24 cellular contexts compared by ENCODE assay signal in the genomic region with DNA sequence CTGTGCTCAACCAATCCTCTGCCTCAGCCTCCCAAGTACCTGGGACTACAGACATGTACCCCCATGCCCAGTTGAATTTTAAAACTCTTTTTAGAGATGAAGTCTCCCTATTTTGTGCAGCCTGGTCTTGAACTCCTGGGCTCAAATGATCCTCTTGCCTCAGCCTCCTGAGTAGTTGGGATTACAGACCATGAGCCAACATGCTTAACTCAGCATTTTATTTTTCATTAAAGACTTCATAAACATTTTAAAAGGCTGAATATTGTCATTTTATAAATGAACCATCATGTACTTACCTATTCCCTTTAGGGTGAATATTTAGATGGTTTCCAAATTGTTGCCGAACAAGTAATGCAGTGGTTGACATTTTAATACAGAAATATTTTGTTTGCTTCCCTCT. TPM values are rescaled to one million over a fixed set of nuclear protein-coding genes. Genes with fewer than 3 reads are reported as not detected.
A peak's percentile ranks its signal among the peaks of the same experiment; 100 is the strongest.
DNase-seq lines count a peak whose midpoint lies in the region; ATAC-seq, FAIRE-seq and TF ChIP-seq lines count a peak whose summit lies in the region.
"Had no signal": no experiment of that assay in that cellular context is flagged by ENCODE, and none has a peak within 500 bp of the region (broad histone marks: within the 10 kb centered on the region; RNA-seq: fewer than 3 reads in every experiment).

No MANE protein-coding gene starts in this region.

- H3K23ac ChIP-seq in trophoblast cell (ENCODE audit: low read length) = no peak overlapping the region

- H3K4me1 Mint-ChIP-seq in Calu3 (ENCODE audit: low read depth, unreplicated experiment) = peaks cover 52% of the 10 kb centered on the region
- H3K4me1 Mint-ChIP-seq in stimulated activated effector memory CD8-positive, alpha-beta T cell treated with anti-CD3 and anti-CD28 coated beads, Interleukin-12 subunit alpha, Interleukin-12 subunit beta, amount 100 ng/mL, for 72 hours = peaks cover 50% of the 10 kb centered on the region

- H3K27me3 Mint-ChIP-seq in Calu3 (ENCODE audit: unreplicated experiment) = no peaks in the 10 kb centered on the region
- H3K27me3 Mint-ChIP-seq: CD4-positive, alpha-beta memory T cell had no signal

- peak overlapping the region; percentile 57 for H2AK5ac ChIP-seq in trophoblast cell (ENCODE audit: low read length)

- H3K4me2 ChIP-seq in K562 (ENCODE audit: insufficient read depth, low read length) (no peak overlapping the region), trophoblast cell (ENCODE audit: low read length) (no peak overlapping the region)

- peak overlapping the region; percentile 84 for H2BK120ac ChIP-seq in trophoblast cell (ENCODE audit: insufficient read depth, low read length, poor library complexity)

- POLR2A ChIA-PET in K562 (lab: Yijun Ruan, JAX) = no interaction called here

- H3K79me2 ChIP-seq in K562 (ENCODE audit: control insufficient read depth, insufficient read depth, low read length) (no peaks in the 10 kb centered on the region), trophoblast cell (ENCODE audit: control insufficient read depth, insufficient read depth, low read length, poor library complexity) (peaks cover 2% of the 10 kb centered on the region)

- H3K14ac ChIP-seq in trophoblast cell (ENCODE audit: low read length) = peak overlapping the region; percentile 47

- TF ChIP-seq POLR2A in K562 (conservative IDR thresholded peaks at IDR 0.05) = no peak

- H3K79me1 ChIP-seq in trophoblast cell (ENCODE audit: low read length) = peaks cover 30% of the 10 kb centered on the region

- in situ Hi-C loops in K562 (cut with MboI) = no loop called here

- DNase-seq in left ventricle myocardium inferior (no peak), Right ventricle myocardium inferior (ENCODE audit: missing footprints) (no peak), Calu3 (no peak), K562 (ENCODE audit: extremely low read depth in 1 of 4, low spot score in 3 of 4) (no peak), trophoblast cell (no peak), HTR-8/SVneo (ENCODE audit: insufficient read length, low spot score) (no peak), psoas muscle (no peak)
- DNase-seq in stimulated activated effector memory CD8-positive, alpha-beta T cell treated with anti-CD3 and anti-CD28 coated beads, Interleukin-12 subunit alpha, Interleukin-12 subunit beta, amount 100 ng/mL, for 72 hours (ENCODE audit: low spot score in 2 of 2) = no peak
- DNase-seq: 8988T; CD4-positive, alpha-beta memory T cell; COR-L47; DMS 273 treated with DMSO at 0.1 percent for 48 hours; DMS79; GF-D8; Kasumi-1; NCI-H2029; NCI-H446 treated with DMSO at 0.1 percent for 48 hours; NCI-H526; NCI-H82; NK-92 treated with Interleukin-12 subunit alpha and Interleukin-12 subunit beta, amount 100 ng/mL, for 24 hours; RPMI8226; SHP77 had no signal

- H2BK5ac ChIP-seq in trophoblast cell (ENCODE audit: low read depth, low read length, poor library complexity) = peak overlapping the region; percentile 74

- peak overlapping the region; percentile 78 for H3K27ac ChIP-seq in left ventricle myocardium inferior (replicated peaks)
- no peak overlapping the region for H3K27ac ChIP-seq in K562 (ENCODE audit: extremely low read depth, low read depth, low read length)
- no peak overlapping the region for H3K27ac ChIP-seq in trophoblast cell (ENCODE audit: low read depth, low read length)
- H3K27ac ChIP-seq in psoas muscle = no peak overlapping the region

- peak overlapping the region; percentile 90 for H2BK12ac ChIP-seq in trophoblast cell (ENCODE audit: low read length)

- H3K9me3 Mint-ChIP-seq in Calu3 (ENCODE audit: low read depth, unreplicated experiment) = peaks cover 4% of the 10 kb centered on the region
- H3K9me3 Mint-ChIP-seq in stimulated activated effector memory CD8-positive, alpha-beta T cell treated with anti-CD3 and anti-CD28 coated beads, Interleukin-12 subunit alpha, Interleukin-12 subunit beta, amount 100 ng/mL, for 72 hours = peaks cover 5% of the 10 kb centered on the region

- CTCF ChIA-PET in Calu3 (lab: Charles Lee) (no interaction called here), K562 (lab: Yijun Ruan, JAX; ENCODE audit: low intra/inter-chr PET ratio) (no interaction called here)

- TF ChIP-seq RAD21 in K562 (CRISPR knock-in tag; conservative IDR thresholded peaks at IDR 0.05 in 1 of 2, IDR thresholded peaks at IDR 0.05 in 1 of 2) = no peak

- FAIRE-seq in K562 (lab: Jason Lieb, UNC) (no peak), HTR-8/SVneo (lab: Jason Lieb, UNC) (no peak)
- FAIRE-seq: GM12891 had no signal

- H3K4ac ChIP-seq in trophoblast cell (ENCODE audit: low read depth, low read length) = peak overlapping the region; percentile 44

- H3K9ac ChIP-seq in K562 (ENCODE audit: insufficient read depth in 1 of 2, low read depth in 2 of 2, low read length in 2 of 2) = no peak overlapping the region
- no peak overlapping the region for H3K9ac ChIP-seq in trophoblast cell (ENCODE audit: low read length)

- no TSS peak for BruUV-seq in Calu3 (replicated peaks; lab: Mats Ljungman, UMichigan)
- BruUV-seq in K562 (replicated peaks; lab: Mats Ljungman, UMichigan) = no TSS peak

- H3K27me3 ChIP-seq in left ventricle myocardium inferior (ENCODE audit: low read depth) (no peaks in the 10 kb centered on the region), K562 (ENCODE audit: control insufficient read depth in 2 of 2, insufficient read depth in 2 of 2, low read length in 2 of 2) (peaks cover 0 to 6% of the 10 kb centered on the region in 2 experiments; a peak in 3 of 5 replicates), trophoblast cell (ENCODE audit: insufficient read depth, low read length) (no peaks in the 10 kb centered on the region), psoas muscle (ENCODE audit: insufficient read depth in 3 of 3, low read length in 2 of 3) (no peaks in the 10 kb centered on the region)

- H3K4me1 ChIP-seq in left ventricle myocardium inferior (peaks cover 44% of the 10 kb centered on the region), K562 (replicated peaks in 1 of 2; ENCODE audit: control insufficient read depth in 2 of 2, insufficient read depth in 2 of 2, low read length in 2 of 2) (peaks cover 3 to 20% of the 10 kb centered on the region in 2 experiments; a peak in 3 of 5 replicates), trophoblast cell (ENCODE audit: control insufficient read depth in 1 of 2, insufficient read depth in 2 of 2, low read length in 2 of 2) (peaks cover 15 to 24% of the 10 kb centered on the region in 2 experiments), psoas muscle (peaks cover 14% of the 10 kb centered on the region)

- H3K9me3 ChIP-seq in left ventricle myocardium inferior (replicated peaks) (peaks cover 7% of the 10 kb centered on the region), K562 (replicated peaks; ENCODE audit: control insufficient read depth, insufficient read depth, low read depth, low read length) (no peaks in the 10 kb centered on the region), trophoblast cell (ENCODE audit: insufficient read depth, low read depth, low read length) (no peaks in the 10 kb centered on the region), psoas muscle (no peaks in the 10 kb centered on the region)

- TF ChIP-seq CTCF in left ventricle myocardium inferior (IDR thresholded peaks at IDR 0.05; ENCODE audit: borderline replicate concordance) = no peak
- no peak for TF ChIP-seq CTCF in Calu3 (IDR thresholded peaks at IDR 0.05; ENCODE audit: unreplicated experiment)
- no peak for TF ChIP-seq CTCF in K562 (IDR thresholded peaks at IDR 0.05 in 2 of 3, conservative IDR thresholded peaks at IDR 0.05 in 1 of 3; ENCODE audit: insufficient read depth in 2 of 3, low read depth in 1 of 3, low read length in 3 of 3)
- TF ChIP-seq CTCF in psoas muscle (IDR thresholded peaks at IDR 0.05) = no peak

- H3K27ac Mint-ChIP-seq in Calu3 (ENCODE audit: unreplicated experiment) = peak overlapping the region; percentile 70
- H3K27ac Mint-ChIP-seq in stimulated activated effector memory CD8-positive, alpha-beta T cell treated with anti-CD3 and anti-CD28 coated beads, Interleukin-12 subunit alpha, Interleukin-12 subunit beta, amount 100 ng/mL, for 72 hours = no peak overlapping the region

- peaks cover 5% of the 10 kb centered on the region for H3K36me3 Mint-ChIP-seq in Calu3 (ENCODE audit: insufficient read depth, unreplicated experiment)
- H3K36me3 Mint-ChIP-seq in stimulated activated effector memory CD8-positive, alpha-beta T cell treated with anti-CD3 and anti-CD28 coated beads, Interleukin-12 subunit alpha, Interleukin-12 subunit beta, amount 100 ng/mL, for 72 hours = no peaks in the 10 kb centered on the region

- no peak for TF ChIP-seq EP300 in K562 (IDR thresholded peaks at IDR 0.05; ENCODE audit: low read length)

- no peak for ATAC-seq in Right ventricle myocardium inferior
- ATAC-seq in K562 = no peak
- ATAC-seq in stimulated activated effector memory CD8-positive, alpha-beta T cell treated with anti-CD3 and anti-CD28 coated beads, Interleukin-12 subunit alpha, Interleukin-12 subunit beta, amount 100 ng/mL, for 72 hours = no peak
- no peak for ATAC-seq in psoas muscle
- ATAC-seq: HCT116 had no signal

- H4K91ac ChIP-seq in trophoblast cell (ENCODE audit: low read depth, low read length) = peak overlapping the region; percentile 73

- intact Hi-C loops in left ventricle myocardium inferior (cut with micrococcal nuclease) = no loop called here
- intact Hi-C loops in Right ventricle myocardium inferior (cut with DNase I) = no loop called here
- intact Hi-C loops in Calu3 (cut with micrococcal nuclease; ENCODE audit: unreplicated experiment) = no loop called here
- intact Hi-C loops in K562 (cut with micrococcal nuclease) = no loop called here
- intact Hi-C loops in psoas muscle (cut with DNase I) = no loop called here

- peak overlapping the region; percentile 74 for H4K8ac ChIP-seq in trophoblast cell (ENCODE audit: low read depth, low read length)

- H3K4me3 ChIP-seq in left ventricle myocardium inferior (no peak overlapping the region), K562 (no peak overlapping the region), trophoblast cell (ENCODE audit: low read depth, low read length) (no peak overlapping the region), psoas muscle (no peak overlapping the region)

- no peaks in the 10 kb centered on the region for H4K20me1 ChIP-seq in K562 (replicated peaks; ENCODE audit: control insufficient read depth, insufficient read depth, low read length)

- WGBS in K562 (ENCODE audit: insufficient coverage, low coverage, missing lambda C conversion rate) = 25% methylated on average over 1 of the region's 1 CpG
- WGBS in trophoblast cell (ENCODE audit: extremely low coverage, insufficient coverage, insufficient read length) = no CpG with 5 or more reads among the region's 1 CpG
- 97% methylated on average over 1 of the region's 1 CpG for WGBS in psoas muscle, 3 donors

- no peaks in the 10 kb centered on the region for H3K36me3 ChIP-seq in left ventricle myocardium inferior
- no peaks in the 10 kb centered on the region for H3K36me3 ChIP-seq in K562 (ENCODE audit: control insufficient read depth, insufficient read depth, low read length)
- no peaks in the 10 kb centered on the region for H3K36me3 ChIP-seq in trophoblast cell (ENCODE audit: control insufficient read depth in 1 of 2, insufficient read depth in 2 of 2, low read length in 2 of 2)
- H3K36me3 ChIP-seq in psoas muscle (ENCODE audit: insufficient read depth in 1 of 2, low read depth in 1 of 2) = no peaks in the 10 kb centered on the region

- peak overlapping the region; percentile 81 for H3K18ac ChIP-seq in trophoblast cell (ENCODE audit: low read length)

- no peaks in the 10 kb centered on the region for H3K9me1 ChIP-seq in K562 (ENCODE audit: control insufficient read depth, insufficient read depth, low read length)

- no peak overlapping the region for H3K4me3 Mint-ChIP-seq in Calu3 (ENCODE audit: low read depth, unreplicated experiment)
- no peak overlapping the region for H3K4me3 Mint-ChIP-seq in stimulated activated effector memory CD8-positive, alpha-beta T cell treated with anti-CD3 and anti-CD28 coated beads, Interleukin-12 subunit alpha, Interleukin-12 subunit beta, amount 100 ng/mL, for 72 hours

- H4K12ac ChIP-seq in trophoblast cell (ENCODE audit: low read depth, low read length) = peak overlapping the region; percentile 40

- no peak overlapping the region for H2AFZ ChIP-seq in K562 (ENCODE audit: low read depth, low read length)
- H2AFZ ChIP-seq in trophoblast cell (ENCODE audit: insufficient read depth, low read length, poor library complexity) = no peak overlapping the region

RNA-seq across cellular contexts. Expression of gene IFNGR1, which starts 16.5 kb away (rescaled TPM):
- total RNA-seq in left ventricle myocardium inferior = 97.6 TPM
- total RNA-seq in Right ventricle myocardium inferior = 103 TPM
- 22.6 and 26.4 TPM in 2 replicates for total RNA-seq in Calu3 (2022)
- 20.6 and 45.2 TPM in 2 replicates for total RNA-seq in K562 (2011; cell fraction: chromatin; rRNA removed; ENCODE audit: low replicate concordance)
- total RNA-seq in K562 (2011; cell fraction: nucleolus; rRNA removed) = 21.5 and 26.5 TPM in 2 replicates
- 30.9 and 31.5 TPM in 2 replicates for total RNA-seq in K562 (2011; cell fraction: nucleoplasm; rRNA removed)
- 13.4 and 14.7 TPM in 2 replicates for total RNA-seq in K562 (2014; rRNA removed)
- total RNA-seq in K562 (2014; rRNA removed; fragmentation: Illumina TruSeq; extraction: Trizol) = 26.7 and 31.3 TPM in 2 replicates
- total RNA-seq in K562 (2015; rRNA removed; fragmentation: Illumina TruSeq; extraction: Trizol) = 33.4 and 38.9 TPM in 2 replicates
- 16.8 and 17.7 TPM in 2 replicates for total RNA-seq in K562 (2021)
- 33.0 and 52.5 TPM in 2 replicates for polyA plus RNA-seq in K562 (2011; rRNA removed)
- polyA plus RNA-seq in K562 (2011; cell fraction: cytosol; rRNA removed) = 4.8 and 21.0 TPM in 2 replicates
- 24.7 and 52.5 TPM in 2 replicates for polyA plus RNA-seq in K562 (2011; cell fraction: nucleus; rRNA removed)
- 22.6 and 25.6 TPM in 2 replicates for polyA plus RNA-seq in K562 (2012)
- polyA plus RNA-seq in K562 (2014; fragmentation: Illumina TruSeq; extraction: Trizol) = 22.4 and 26.7 TPM in 2 replicates
- polyA plus RNA-seq in K562 (2014; fragmentation: Nextera tagmentation; extraction: Ambion mirVana) = 10 to 100 TPM; 41.5 to 47.0 TPM
- polyA plus RNA-seq in K562 (2014; rRNA removed) = 19.3 and 21.2 TPM in 2 replicates
- polyA minus RNA-seq in K562 (2011; rRNA and poly(A)+ RNA removed) = 16.9 and 42.2 TPM in 2 replicates
- polyA minus RNA-seq in K562 (2011; cell fraction: cytosol; rRNA and poly(A)+ RNA removed) = 8.5 and 22.1 TPM in 2 replicates
- polyA minus RNA-seq in K562 (2011; cell fraction: nucleus; rRNA and poly(A)+ RNA removed) = 11.8 and 45.1 TPM in 2 replicates
- 58.0 and 62.9 TPM in 2 replicates for polyA plus RNA-seq in trophoblast cell (2013)
- total RNA-seq in psoas muscle = 10 to 100 TPM; 36.9 to 72.2 (median 51.6) TPM
- 100 to 1,000 TPM in 1 of 3 donors, 10 to 100 TPM in 2; 43.1 to 122 (median 50.7) TPM for polyA plus RNA-seq in psoas muscle
